ENCODE assay signal across 7 cellular contexts in the genomic region with DNA sequence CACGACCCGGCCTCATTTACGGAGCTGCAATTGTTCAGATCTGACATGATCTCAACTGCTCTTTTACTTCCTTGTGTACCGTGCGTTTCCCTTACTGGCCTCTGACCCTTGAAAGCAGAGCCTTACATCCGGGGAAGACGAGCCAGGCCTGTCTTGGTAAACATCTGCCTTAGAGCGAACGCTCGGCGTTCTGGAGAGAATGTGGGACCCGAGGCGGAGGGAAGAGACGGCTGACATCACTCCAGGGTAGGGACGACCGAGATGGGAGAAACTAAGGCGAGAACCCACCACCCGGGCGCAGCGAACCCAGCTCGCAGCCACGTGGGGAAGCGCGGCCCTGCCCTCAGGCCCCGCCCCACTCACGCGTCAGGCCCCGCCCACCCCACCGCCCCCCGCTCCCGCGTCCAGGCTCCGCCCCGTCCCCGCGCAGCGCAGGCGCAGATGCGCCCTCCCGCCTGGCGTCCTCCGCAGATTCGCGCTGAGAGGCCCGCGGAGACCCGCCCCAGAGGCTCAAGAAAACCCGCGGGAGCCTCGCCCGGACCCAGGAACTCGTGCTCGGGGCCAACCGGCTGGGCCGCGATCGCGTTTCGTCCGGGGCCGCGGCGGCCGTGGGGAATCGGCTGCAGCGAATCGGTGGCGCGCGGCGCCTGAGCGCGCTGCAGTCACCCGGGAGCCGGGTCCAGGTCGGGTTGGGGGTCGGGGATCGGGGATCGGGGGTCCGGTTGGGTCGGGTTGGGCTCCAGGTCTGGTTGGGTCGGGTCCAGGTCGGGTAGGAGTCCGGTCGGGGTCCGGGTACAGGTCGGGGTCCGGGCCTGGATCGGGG. TPM values are rescaled to one million over a fixed set of nuclear protein-coding genes. Genes with fewer than 3 reads are reported as not detected.
DNase-seq lines count a peak whose midpoint lies in the region; ATAC-seq and TF ChIP-seq lines count a peak whose summit lies in the region.

A gene (plus strand): TSS at position 438 of the 823 bp plus-strand sequence. CDS start 922 bp downstream, outside the sequence.

- ATAC-seq in HG03039 (IDR thresholded peaks at IDR 0.05; ENCODE audit: unreplicated experiment) = peak; percentile 61
- peak; percentile 95 for ATAC-seq in left colon

- no peaks in the 10 kb centered on the region for H3K36me3 ChIP-seq in colonic mucosa

- peaks cover 12% of the 10 kb centered on the region for H3K4me1 Mint-ChIP-seq in activated CD4-positive, alpha-beta T cell treated with anti-CD3 and anti-CD28 coated beads, Interleukin-2, amount 10 ng/mL, durations not matched to agents 7 days and 5 days

- peak within 1 kb of the TSS; percentile 73 for H3K27ac ChIP-seq in colonic mucosa

- H3K36me3 Mint-ChIP-seq in activated CD4-positive, alpha-beta T cell treated with anti-CD3 and anti-CD28 coated beads, Interleukin-2, amount 10 ng/mL, durations not matched to agents 7 days and 5 days (ENCODE audit: low read depth) = peaks cover under 1% of the 10 kb centered on the region

- H3K27ac Mint-ChIP-seq in activated CD4-positive, alpha-beta T cell treated with anti-CD3 and anti-CD28 coated beads, Interleukin-2, amount 10 ng/mL, durations not matched to agents 7 days and 5 days = peak within 1 kb of the TSS; percentile 99

- no peaks in the 10 kb centered on the region for H3K9me3 ChIP-seq in colonic mucosa

- no peak for TF ChIP-seq CTCF in colonic mucosa (IDR thresholded peaks at IDR 0.05)

- H3K4me3 Mint-ChIP-seq in activated CD4-positive, alpha-beta T cell treated with anti-CD3 and anti-CD28 coated beads, Interleukin-2, amount 10 ng/mL, durations not matched to agents 7 days and 5 days = peak within 1 kb of the TSS; percentile 93

- no peaks in the 10 kb centered on the region for H3K27me3 ChIP-seq in colonic mucosa

- intact Hi-C loops in colonic mucosa (cut with DNase I) (loop anchor here (10.0 kb wide), 1 partner anchor 122 kb away; a partner anchor contains a TSS), left colon (cut with DNase I, micrococcal nuclease) (no loop called here)

- DNase-seq in NCI-H345 treated with DMSO at 0.1 percent for 48 hours (lab: John Stamatoyannopoulos, UW; ENCODE audit: unreplicated experiment) = peak; percentile 61
- peak; percentile 87 for DNase-seq in activated CD4-positive, alpha-beta T cell treated with anti-CD3 and anti-CD28 coated beads, Interleukin-2, amount 10 ng/mL, durations not matched to agents 7 days and 5 days
- peak; percentile 86 for DNase-seq in colonic mucosa
- DNase-seq in left colon = peak; percentile 63 to 88
- DNase-seq in stimulated activated CD4-positive, alpha-beta T cell treated with anti-CD3 and anti-CD28 coated beads, Interleukin-1b, Interleukin-23, amount 100 ng/mL, for 24 hours (ENCODE audit: low read depth in 4 of 4, low spot score in 1 of 4) = peak; percentile 74 to 87 (median 82)

- POLR2A ChIA-PET in activated CD4-positive, alpha-beta T cell treated with anti-CD3 and anti-CD28 coated beads, Interleukin-2, amount 10 ng/mL, durations not matched to agents 7 days and 5 days (lab: Charles Lee) = interaction anchor here (0.6 kb wide), 1 partner anchor 184 kb away, joined by 4 read pairs; no protein-coding TSS in a partner anchor

- no peaks in the 10 kb centered on the region for H3K9me3 Mint-ChIP-seq in activated CD4-positive, alpha-beta T cell treated with anti-CD3 and anti-CD28 coated beads, Interleukin-2, amount 10 ng/mL, durations not matched to agents 7 days and 5 days

- H3K9ac ChIP-seq in colonic mucosa (ENCODE audit: low read depth in 2 of 2, low read length in 2 of 2) = peak within 1 kb of the TSS; percentile 73 to 91

- peak within 1 kb of the TSS; percentile 91 for H3K4me3 ChIP-seq in colonic mucosa

- no peaks in the 10 kb centered on the region for H3K27me3 Mint-ChIP-seq in activated CD4-positive, alpha-beta T cell treated with anti-CD3 and anti-CD28 coated beads, Interleukin-2, amount 10 ng/mL, durations not matched to agents 7 days and 5 days

- TF ChIP-seq POLR2A in GM15510 (IDR thresholded peaks at IDR 0.05; ENCODE audit: borderline replicate concordance, extremely low read depth, insufficient read length) = peak; percentile 61

- CTCF ChIA-PET in activated CD4-positive, alpha-beta T cell treated with anti-CD3 and anti-CD28 coated beads, Interleukin-2, amount 10 ng/mL, durations not matched to agents 7 days and 5 days (lab: Charles Lee) = interaction anchor here (1.6 to 1.9 kb wide), 2 partner anchors 12 to 213 kb away, joined by 4 to 5 read pairs; a partner anchor contains a TSS

- H3K4me1 ChIP-seq in colonic mucosa = peaks cover 8% of the 10 kb centered on the region

RNA-seq across cellular contexts. Expression of the gene that starts here (rescaled TPM):
- 10 to 100 TPM; 49.1 to 65.5 TPM for total RNA-seq in activated CD4-positive, alpha-beta T cell treated with anti-CD3 and anti-CD28 coated beads, Interleukin-2, amount 10 ng/mL, durations not matched to agents 7 days and 5 days
- total RNA-seq in colonic mucosa = 10 to 100 TPM; 18.4 to 76.0 TPM
- 10 to 100 TPM; 26.6 to 36.3 TPM for total RNA-seq in left colon

Comparison
In these comparisons a context has a peak if more than half of its experiments do, and no peak if none do; other contexts are left out.
1. Peak in every context shown above with its lines: DNase-seq, ATAC-seq, H3K4me3 ChIP-seq and H3K27ac ChIP-seq.